Comparison of ENCODE assay signal across 8 cellular contexts in the genomic region with DNA sequence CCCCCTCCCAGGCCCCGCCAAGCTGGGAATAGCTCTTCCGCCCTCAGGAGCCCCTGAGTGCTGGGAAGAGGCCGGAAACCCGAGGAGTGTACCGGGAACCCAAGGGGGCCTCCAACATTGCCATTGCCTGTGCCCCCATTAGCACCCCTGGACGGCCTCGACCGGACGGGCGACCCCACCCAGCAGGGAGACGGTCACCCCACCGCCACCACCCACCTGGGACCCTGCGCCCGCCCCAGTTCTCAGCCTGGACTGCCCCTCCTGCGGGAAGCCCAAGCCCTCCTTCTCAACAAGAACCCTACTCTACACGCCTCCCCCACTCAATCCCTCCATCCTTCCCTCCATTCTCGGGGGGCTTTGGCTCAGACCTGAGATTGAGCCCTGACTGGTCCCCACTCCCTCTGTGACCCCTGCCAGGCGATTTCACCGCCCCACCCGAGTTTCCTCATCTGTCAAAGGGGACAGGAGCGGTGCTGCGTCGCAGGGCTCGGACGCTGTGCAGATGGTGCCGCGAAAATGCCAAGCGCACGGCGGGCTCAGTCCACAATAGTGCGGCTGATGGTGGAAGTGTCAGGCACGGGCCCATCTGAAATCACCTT. TPM values are rescaled to one million over a fixed set of nuclear protein-coding genes. Genes with fewer than 3 reads are reported as not detected.
DNase-seq lines count a peak whose midpoint lies in the region; ATAC-seq and TF ChIP-seq lines count a peak whose summit lies in the region.

No MANE protein-coding gene starts in this region.

- peak overlapping the region in 1 of 2 experiments; percentile 96 for H3K14ac ChIP-seq in mesenchymal stem cell (ENCODE audit: low read length in 2 of 2)

- H2BK12ac ChIP-seq in mesenchymal stem cell (ENCODE audit: low read length in 2 of 2) = peak overlapping the region; percentile 38 to 91

- peak overlapping the region; percentile 46 for H2BK5ac ChIP-seq in mesenchymal stem cell (ENCODE audit: low read depth, low read length, poor library complexity, severe bottlenecking)

- H3K27ac ChIP-seq in cardiac muscle cell = peak overlapping the region; percentile 89
- peak overlapping the region; percentile 48 to 94 (median 91) for H3K27ac ChIP-seq in body of pancreas
- peak overlapping the region; percentile 85 for H3K27ac ChIP-seq in mesenchymal stem cell (ENCODE audit: low read length, poor library complexity, severe bottlenecking)
- peak overlapping the region; percentile 80 to 86 for H3K27ac ChIP-seq in uterus

- no peaks in the 10 kb centered on the region for H3K27me3 ChIP-seq in cardiac muscle cell
- no peaks in the 10 kb centered on the region for H3K27me3 ChIP-seq in body of pancreas
- no peaks in the 10 kb centered on the region for H3K27me3 ChIP-seq in mesenchymal stem cell (ENCODE audit: control insufficient read depth in 1 of 2, insufficient read depth in 1 of 2, low read length in 2 of 2)
- H3K27me3 ChIP-seq in uterus = no peaks in the 10 kb centered on the region

- POLR2A ChIA-PET in GM10248 (lab: Yijun Ruan, JAX) = interaction anchor here (0.6 kb wide), 1 partner anchor 224 kb away, joined by 5 read pairs; a partner anchor contains a TSS

- ATAC-seq in Right ventricle myocardium inferior (no peak), body of pancreas (no peak), GM21717 (IDR thresholded peaks at IDR 0.05; ENCODE audit: unreplicated experiment) (no peak)

- H3K9ac ChIP-seq in mesenchymal stem cell (ENCODE audit: low read length) = peak overlapping the region; percentile 91

- H3K4me2 ChIP-seq in mesenchymal stem cell (ENCODE audit: low read length, poor library complexity, severe bottlenecking) = peak overlapping the region; percentile 98

- peak overlapping the region; percentile 81 to 92 for H3K4ac ChIP-seq in mesenchymal stem cell (ENCODE audit: low read depth in 1 of 2, low read length in 2 of 2)

- H3K18ac ChIP-seq in mesenchymal stem cell (ENCODE audit: low read depth in 1 of 2, low read length in 2 of 2) = peak overlapping the region; percentile 84 to 86

- H3K36me3 ChIP-seq in cardiac muscle cell (no peaks in the 10 kb centered on the region), body of pancreas (replicated peaks in 1 of 2; ENCODE audit: insufficient read depth in 1 of 2, low read depth in 2 of 2) (no peaks in the 10 kb centered on the region), mesenchymal stem cell (ENCODE audit: control insufficient read depth in 1 of 2, insufficient read depth in 2 of 2, low read depth in 1 of 2, low read length in 2 of 2) (peaks cover 12 to 14% of the 10 kb centered on the region in 2 experiments), uterus (no peaks in the 10 kb centered on the region)

- H3K9me3 ChIP-seq in cardiac muscle cell (ENCODE audit: low read depth) = no peaks in the 10 kb centered on the region
- H3K9me3 ChIP-seq in body of pancreas = no peaks in the 10 kb centered on the region
- H3K9me3 ChIP-seq in mesenchymal stem cell (ENCODE audit: control insufficient read depth, low read length) = no peaks in the 10 kb centered on the region
- no peaks in the 10 kb centered on the region for H3K9me3 ChIP-seq in uterus

- no peak overlapping the region for H2AFZ ChIP-seq in mesenchymal stem cell (ENCODE audit: low read depth, low read length)

- peak overlapping the region; percentile 97 for H3K4me3 ChIP-seq in cardiac muscle cell
- peak overlapping the region; percentile 57 to 82 for H3K4me3 ChIP-seq in body of pancreas
- peak overlapping the region; percentile 77 to 87 for H3K4me3 ChIP-seq in mesenchymal stem cell (ENCODE audit: insufficient read depth in 1 of 2, low read depth in 1 of 2, low read length in 2 of 2)
- peak overlapping the region; percentile 46 to 75 for H3K4me3 ChIP-seq in uterus

- peak overlapping the region; percentile 94 for H4K8ac ChIP-seq in mesenchymal stem cell (ENCODE audit: low read length)

- H3K23ac ChIP-seq in mesenchymal stem cell (ENCODE audit: low read length in 2 of 2) = peak overlapping the region in 1 of 2 experiments; percentile 96

- no peak overlapping the region for H2BK15ac ChIP-seq in mesenchymal stem cell (ENCODE audit: low read depth, poor library complexity, severe bottlenecking)

- CTCF ChIA-PET in GM10248 (lab: Yijun Ruan, JAX) = interaction anchor here (2.1 to 10.1 kb wide), 2 partner anchors 13 to 18 kb away, joined by 7 to 165 read pairs; a partner anchor contains a TSS

- peak overlapping the region; percentile 67 for H2AK5ac ChIP-seq in mesenchymal stem cell (ENCODE audit: low read length, severe bottlenecking)

- DNase-seq in cardiac muscle cell (ENCODE audit: low read depth in 1 of 2, low spot score in 1 of 2) = peak in 1 of 2 donors; percentile 50
- no peak for DNase-seq in Right ventricle myocardium inferior (ENCODE audit: missing footprints)
- peak in 1 of 4 donors; percentile 45 for DNase-seq in body of pancreas
- DNase-seq in mesenchymal stem cell = peak; percentile 39
- peak in 1 of 2 donors; percentile 35 for DNase-seq in uterus
- DNase-seq in GM10248 (ENCODE audit: extremely low spot score) = no peak
- no peak for DNase-seq in NCI-H146 treated with DMSO at 0.1 percent for 48 hours (lab: John Stamatoyannopoulos, UW; ENCODE audit: unreplicated experiment)

- H2BK120ac ChIP-seq in mesenchymal stem cell (ENCODE audit: low read depth, low read length) = peak overlapping the region; percentile 54

- no peaks in the 10 kb centered on the region for H3K79me1 ChIP-seq in mesenchymal stem cell (replicated peaks; ENCODE audit: low read length, poor library complexity, severe bottlenecking)

- TF ChIP-seq POLR2A in body of pancreas (IDR thresholded peaks at IDR 0.05) (peak in 1 of 3 donors; percentile 21), uterus (IDR thresholded peaks at IDR 0.05) (no peak)

- intact Hi-C loops in Right ventricle myocardium inferior (cut with DNase I) = loop anchor here (5.0 kb wide), 1 partner anchor 70 kb away; a partner anchor contains a TSS
- intact Hi-C loops in body of pancreas (cut with DNase I) = no loop called here
- intact Hi-C loops in uterus (cut with DNase I; ENCODE audit: low total_unique reads) = no loop called here

- peak overlapping the region; percentile 90 for H4K91ac ChIP-seq in mesenchymal stem cell (ENCODE audit: low read length)

- 9 to 14% methylated on average over 28 to 31 of the region's 32 CpGs for WGBS in body of pancreas, 2 donors
- WGBS in mesenchymal stem cell = 3% methylated on average over 32 of the region's 32 CpGs

- H3K4me1 ChIP-seq in cardiac muscle cell (ENCODE audit: low read depth) (peaks cover 28% of the 10 kb centered on the region), body of pancreas (peaks cover 75% of the 10 kb centered on the region), mesenchymal stem cell (ENCODE audit: control insufficient read depth, insufficient read depth, low read depth, low read length) (peaks cover 51% of the 10 kb centered on the region), uterus (peaks cover 0 to 38% of the 10 kb centered on the region in 2 donors)

- TF ChIP-seq CTCF in cardiac muscle cell (IDR thresholded peaks at IDR 0.05; ENCODE audit: low read depth, low read length) = no peak
- no peak for TF ChIP-seq CTCF in body of pancreas (IDR thresholded peaks at IDR 0.05)
- no peak for TF ChIP-seq CTCF in uterus (IDR thresholded peaks at IDR 0.05)
- TF ChIP-seq CTCF in GM10248 (IDR thresholded peaks at IDR 0.05; ENCODE audit: control extremely low read depth, extremely low read depth, low read depth, missing control alignments) = no peak

RNA-seq across cellular contexts. Expression of a gene that starts 1.8 kb away (rescaled TPM):
- total RNA-seq in cardiac muscle cell (158 and 165 TPM in 2 replicates), Right ventricle myocardium inferior (32.7 TPM), body of pancreas (10 to 100 TPM; 16.5 to 59.9 TPM), uterus (10 to 100 TPM; 20.0 to 79.2 (median 67.4) TPM)
- 125 and 174 TPM in 2 replicates for polyA plus RNA-seq in cardiac muscle cell
- 78.8 TPM for polyA plus RNA-seq in mesenchymal stem cell (2013, experiment 1 of 2)
- polyA plus RNA-seq in mesenchymal stem cell (2013, experiment 2 of 2) = 76.6 TPM

RNA-seq across cellular contexts. Expression of a gene that starts 15.2 kb away (rescaled TPM):
- total RNA-seq in cardiac muscle cell (not detected in 2 replicates), Right ventricle myocardium inferior (not detected), body of pancreas (not detected), uterus (not detected)
- 0.43 TPM in 1 of 2 replicates, not detected in the other for polyA plus RNA-seq in cardiac muscle cell
- not detected for polyA plus RNA-seq in mesenchymal stem cell (2013, experiment 1 of 2)
- polyA plus RNA-seq in mesenchymal stem cell (2013, experiment 2 of 2) = not detected
